20 cellular contexts compared by ENCODE assay signal in genomic region chr12:31597066-31597465, GRCh38. TPM values are rescaled to one million over a fixed set of nuclear protein-coding genes. Genes with fewer than 3 reads are reported as not detected.
A peak's percentile ranks its signal among the peaks of the same experiment; 100 is the strongest.
DNase-seq lines count a peak whose midpoint lies in the region; ATAC-seq, FAIRE-seq and TF ChIP-seq lines count a peak whose summit lies in the region.
"Had no signal": no experiment of that assay in that cellular context is flagged by ENCODE, and none has a peak within 500 bp of the region (broad histone marks: within the 10 kb centered on the region; RNA-seq: fewer than 3 reads in every experiment).

No MANE protein-coding gene starts in this region.

- H3K36me3 ChIP-seq in WERI-Rb-1 (no peaks in the 10 kb centered on the region), upper lobe of right lung (no peaks in the 10 kb centered on the region)

- H3K27ac Mint-ChIP-seq in stimulated activated memory B cell treated with anti-CD40 and anti-IgM and Interleukin-4, amounts not matched to agents 10 μg/mL and 1 μg/mL and 100 μg/mL, for 72 hours = peak overlapping the region; percentile 53
- H3K27ac Mint-ChIP-seq: CD4-positive, alpha-beta T cell; GM23338; HFFc6 had no signal

- H3K36me3 Mint-ChIP-seq in stimulated activated memory B cell treated with anti-CD40 and anti-IgM and Interleukin-4, amounts not matched to agents 10 μg/mL and 1 μg/mL and 100 μg/mL, for 72 hours = no peaks in the 10 kb centered on the region
- H3K36me3 Mint-ChIP-seq: IgD-negative memory B cell had no signal

- no peak overlapping the region for H3K4me3 Mint-ChIP-seq in stimulated activated memory B cell treated with anti-CD40 and anti-IgM and Interleukin-4, amounts not matched to agents 10 μg/mL and 1 μg/mL and 100 μg/mL, for 72 hours
- H3K4me3 Mint-ChIP-seq: CD4-positive, alpha-beta T cell; GM23338; HFFc6 had no signal

- FAIRE-seq in HTR-8/SVneo (lab: Jason Lieb, UNC) (peak; percentile 49), GM19239 (lab: Jason Lieb, UNC) (no peak)
- FAIRE-seq: HepG2 had no signal

- H3K4me3 ChIP-seq in WERI-Rb-1 (ENCODE audit: low read depth, low read length) (no peak overlapping the region), upper lobe of right lung (no peak overlapping the region)
- H3K4me3 ChIP-seq: GM23338 had no signal

- H3K9me3 Mint-ChIP-seq in stimulated activated memory B cell treated with anti-CD40 and anti-IgM and Interleukin-4, amounts not matched to agents 10 μg/mL and 1 μg/mL and 100 μg/mL, for 72 hours = no peaks in the 10 kb centered on the region
- H3K9me3 Mint-ChIP-seq: CD4-positive, alpha-beta T cell; GM23338; HFFc6; IgD-negative memory B cell had no signal

- H3K4me1 ChIP-seq in upper lobe of right lung = no peaks in the 10 kb centered on the region

- no peak for TF ChIP-seq CTCF in WERI-Rb-1 (IDR thresholded peaks at IDR 0.05; ENCODE audit: low read depth, low read length)
- TF ChIP-seq CTCF in upper lobe of right lung (IDR thresholded peaks at IDR 0.05) = no peak

- no peaks in the 10 kb centered on the region for H3K27me3 ChIP-seq in WERI-Rb-1 (ENCODE audit: insufficient read depth, low read depth, severe bottlenecking)
- no peaks in the 10 kb centered on the region for H3K27me3 ChIP-seq in upper lobe of right lung

- no peak overlapping the region; the same call in 1 of the 2 replicates for H3K27ac ChIP-seq in WERI-Rb-1
- H3K27ac ChIP-seq in upper lobe of right lung = no peak overlapping the region
- H3K27ac ChIP-seq: C4-2B, HL-60 had no signal

- no peak for DNase-seq in HTR-8/SVneo (ENCODE audit: insufficient read length, low spot score)
- peak; percentile 53 for DNase-seq in NCI-H82 treated with DMSO at 0.1 percent for 48 hours (lab: John Stamatoyannopoulos, UW; ENCODE audit: unreplicated experiment)
- DNase-seq in WERI-Rb-1 = peak; percentile 15
- no peak for DNase-seq in midbrain (lab: John Stamatoyannopoulos, UW)
- no peak for DNase-seq in GM19239 (ENCODE audit: insufficient read length, low spot score)
- no peak for DNase-seq in upper lobe of right lung
- no peak for DNase-seq in AG08396 (ENCODE audit: low spot score)
- DNase-seq: CD4-positive, alpha-beta T cell; DMS79 treated with DMSO at 0.1 percent for 48 hours; GF-D8; H7; HFFc6; KBM-7 had no signal

- H3K9me3 ChIP-seq in WERI-Rb-1 (ENCODE audit: severe bottlenecking) (no peaks in the 10 kb centered on the region), upper lobe of right lung (no peaks in the 10 kb centered on the region)

- peaks cover 34% of the 10 kb centered on the region for H3K4me1 Mint-ChIP-seq in stimulated activated memory B cell treated with anti-CD40 and anti-IgM and Interleukin-4, amounts not matched to agents 10 μg/mL and 1 μg/mL and 100 μg/mL, for 72 hours
- H3K4me1 Mint-ChIP-seq: GM23338 had no signal

- ATAC-seq in stimulated activated memory B cell treated with anti-CD40 and anti-IgM and Interleukin-4, amounts not matched to agents 10 μg/mL and 1 μg/mL and 100 μg/mL, for 72 hours = no peak
- ATAC-seq in upper lobe of right lung = no peak
- ATAC-seq: GM23338, HCT116, HepG2 had no signal

- H3K27me3 Mint-ChIP-seq in stimulated activated memory B cell treated with anti-CD40 and anti-IgM and Interleukin-4, amounts not matched to agents 10 μg/mL and 1 μg/mL and 100 μg/mL, for 72 hours = no peaks in the 10 kb centered on the region
- H3K27me3 Mint-ChIP-seq: IgD-negative memory B cell had no signal

- intact Hi-C loops in upper lobe of right lung (cut with DNase I) = no loop called here

RNA-seq across cellular contexts. Expression of gene DENND5B, which starts 6.1 kb away (rescaled TPM):
- 7.5 TPM for total RNA-seq in upper lobe of right lung

Comparison
In these comparisons a context has a peak if more than half of its experiments do, and no peak if none do; other contexts are left out.
1. DNase-seq: peak in NCI-H82 treated with DMSO at 0.1 percent for 48 hours (single experiment) and WERI-Rb-1 (single experiment); none in HTR-8/SVneo (single experiment), midbrain (single experiment), GM19239 (single experiment), upper lobe of right lung (single experiment) and AG08396 (single experiment).